In genomic region chr7:3924277-3924676, GRCh38 we compare ENCODE assay signal across 17 cellular contexts.
"Had no signal": no experiment of that assay in that cellular context is flagged by ENCODE, and none has a peak within 500 bp of the region (broad histone marks: within the 10 kb centered on the region; RNA-seq: fewer than 3 reads in every experiment).

No MANE protein-coding gene starts in this region.

- H3K4me2 ChIP-seq: smooth muscle cell had no signal

- H3K9me3 Mint-ChIP-seq: stimulated activated effector memory CD8-positive, alpha-beta T cell treated with anti-CD3 and anti-CD28 coated beads, Interleukin-12 subunit alpha, Interleukin-12 subunit beta, amount 100 ng/mL, for 72 hours; stimulated activated naive CD8-positive, alpha-beta T cell treated with anti-CD3 and anti-CD28 coated beads, Interleukin-15, Interleukin-2, amounts not matched to agents 100 ng/mL and 50 ng/mL, for 24 hours had no signal

- FAIRE-seq: frontal cortex had no signal

- H3K27me3 ChIP-seq: left lung, ovary, tibial artery, uterus had no signal

- H3K27ac Mint-ChIP-seq: naive thymus-derived CD8-positive, alpha-beta T cell; stimulated activated effector memory CD8-positive, alpha-beta T cell treated with anti-CD3 and anti-CD28 coated beads, Interleukin-12 subunit alpha, Interleukin-12 subunit beta, amount 100 ng/mL, for 72 hours; stimulated activated naive CD8-positive, alpha-beta T cell treated with anti-CD3 and anti-CD28 coated beads, Interleukin-15, Interleukin-2, amounts not matched to agents 100 ng/mL and 50 ng/mL, for 24 hours had no signal

- H3K4me3 Mint-ChIP-seq: naive thymus-derived CD8-positive, alpha-beta T cell; stimulated activated effector memory CD8-positive, alpha-beta T cell treated with anti-CD3 and anti-CD28 coated beads, Interleukin-12 subunit alpha, Interleukin-12 subunit beta, amount 100 ng/mL, for 72 hours; stimulated activated naive CD8-positive, alpha-beta T cell treated with anti-CD3 and anti-CD28 coated beads, Interleukin-15, Interleukin-2, amounts not matched to agents 100 ng/mL and 50 ng/mL, for 24 hours had no signal

- H3K36me3 Mint-ChIP-seq: naive thymus-derived CD8-positive, alpha-beta T cell; stimulated activated effector memory CD8-positive, alpha-beta T cell treated with anti-CD3 and anti-CD28 coated beads, Interleukin-12 subunit alpha, Interleukin-12 subunit beta, amount 100 ng/mL, for 72 hours had no signal

- H3K27ac ChIP-seq: coronary artery, left lung, ovary, tibial artery, uterus had no signal

- H3K4me1 ChIP-seq: uterus had no signal

- H3K4me3 ChIP-seq: coronary artery, left lung, lung, ovary, smooth muscle cell, tibial artery, uterus had no signal

- H3K4me1 Mint-ChIP-seq: naive thymus-derived CD8-positive, alpha-beta T cell had no signal

- DNase-seq: central memory CD4-positive, alpha-beta T cell; effector CD4-positive, alpha-beta T cell; left lung; mesendoderm; naive thymus-derived CD8-positive, alpha-beta T cell; ovary; right cardiac atrium; stimulated activated CD4-positive, alpha-beta T cell treated with anti-CD3 and anti-CD28 coated beads, Interleukin-4, amount 100 ng/mL, for 1 hour; stimulated activated CD8-positive, alpha-beta memory T cell treated with anti-CD3 and anti-CD28 coated beads, Interleukin-4, amount 100 ng/mL, for 48 hours; tibial artery; uterus had no signal

- H3K9me3 ChIP-seq: left lung, ovary, tibial artery, uterus had no signal

- ATAC-seq: naive thymus-derived CD8-positive, alpha-beta T cell; stimulated activated effector memory CD8-positive, alpha-beta T cell treated with anti-CD3 and anti-CD28 coated beads, Interleukin-12 subunit alpha, Interleukin-12 subunit beta, amount 100 ng/mL, for 72 hours had no signal

- H3K36me3 ChIP-seq: left lung, ovary, tibial artery, uterus had no signal
